Comparison of ENCODE assay signal across 1 cellular context in genomic region chr11:102471474-102471873, GRCh38.
TF ChIP-seq lines count a peak whose summit lies in the region.

No MANE protein-coding gene starts in this region.

TF ChIP-seq in GM23338, 12 proteins besides CTCF, POLR2A, EP300 and RAD21 (continued from another document):
- TF ChIP-seq ZNF462 (CRISPR knock-in tag; IDR thresholded peaks at IDR 0.05) = no peak
TF ChIP-seq in GM23338: peak in this region for 0.
